Comparison of ENCODE assay signal across 8 cellular contexts in the genomic region with DNA sequence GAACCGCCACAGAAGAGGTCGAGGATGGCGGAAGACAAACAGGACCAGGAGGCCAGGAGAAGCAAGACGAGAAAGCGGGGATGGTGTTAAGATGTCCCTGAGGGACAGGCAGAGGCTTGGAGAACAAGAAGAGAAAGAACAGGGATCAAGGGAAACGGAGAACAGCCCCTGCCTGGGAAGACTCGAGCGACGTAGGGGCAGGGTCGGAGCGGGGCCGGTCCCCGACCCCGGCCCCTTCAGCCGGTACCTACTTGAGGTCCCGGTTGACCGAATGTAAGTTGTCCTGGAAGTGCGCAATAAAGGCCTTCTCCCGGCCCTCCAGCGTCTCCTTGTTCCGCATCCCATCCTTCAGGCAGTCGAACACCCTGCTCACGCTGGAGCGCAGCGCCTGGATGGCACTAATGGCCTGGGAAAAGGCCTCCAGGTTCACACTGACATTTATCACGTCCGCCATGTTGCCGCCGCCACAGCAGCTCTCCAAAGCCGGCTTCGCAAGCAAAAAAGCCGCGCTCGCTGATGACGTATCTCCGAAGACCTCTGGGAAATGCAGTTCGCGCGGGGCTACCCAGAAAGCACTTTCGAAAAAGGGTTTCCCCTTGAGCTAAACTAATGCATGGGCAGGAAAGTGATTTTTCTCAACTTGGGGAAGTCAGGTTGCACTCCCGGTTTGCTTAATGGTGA. TPM values are rescaled to one million over a fixed set of nuclear protein-coding genes. Genes with fewer than 3 reads are reported as not detected.
DNase-seq lines count a peak whose midpoint lies in the region; ATAC-seq and TF ChIP-seq lines count a peak whose summit lies in the region.

A gene with protein sequence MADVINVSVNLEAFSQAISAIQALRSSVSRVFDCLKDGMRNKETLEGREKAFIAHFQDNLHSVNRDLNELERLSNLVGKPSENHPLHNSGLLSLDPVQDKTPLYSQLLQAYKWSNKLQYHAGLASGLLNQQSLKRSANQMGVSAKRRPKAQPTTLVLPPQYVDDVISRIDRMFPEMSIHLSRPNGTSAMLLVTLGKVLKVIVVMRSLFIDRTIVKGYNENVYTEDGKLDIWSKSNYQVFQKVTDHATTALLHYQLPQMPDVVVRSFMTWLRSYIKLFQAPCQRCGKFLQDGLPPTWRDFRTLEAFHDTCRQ (minus strand): TSS at position 477 of the 681 bp plus-strand sequence. CDS start 23 bp downstream, at position 454.

- H3K9me3 ChIP-seq in right cardiac atrium (ENCODE audit: control insufficient read depth, low read length) (no peaks in the 10 kb centered on the region), vagina (no peaks in the 10 kb centered on the region)

- H3K27me3 ChIP-seq in right cardiac atrium (ENCODE audit: control insufficient read depth, insufficient read depth) (no peaks in the 10 kb centered on the region), vagina (no peaks in the 10 kb centered on the region)

- intact Hi-C loops in right cardiac atrium (cut with DNase I) (no loop called here), vagina (cut with DNase I) (no loop called here)

- peak within 1 kb of the TSS; percentile 60 for H3K27ac ChIP-seq in angular gyrus (ENCODE audit: low read depth, low read length)
- peak within 1 kb of the TSS; percentile 61 for H3K27ac ChIP-seq in right cardiac atrium (ENCODE audit: low read length)
- H3K27ac ChIP-seq in vagina: peak within 1 kb of the TSS; percentile 60

- TF ChIP-seq POLR2A in vagina (IDR thresholded peaks at IDR 0.05): no peak

- ATAC-seq in HG02852 (IDR thresholded peaks at IDR 0.05; ENCODE audit: unreplicated experiment) (peak; percentile 94), right cardiac atrium (peak; percentile 96 to 97)

- H3K4me3 ChIP-seq in GM12875 (ENCODE audit: low read depth, low read length): peak within 1 kb of the TSS; percentile 68
- H3K4me3 ChIP-seq in right cardiac atrium (ENCODE audit: low read length): peak within 1 kb of the TSS; percentile 90
- peak within 1 kb of the TSS; percentile 72 to 83 for H3K4me3 ChIP-seq in vagina

- no peak for TF ChIP-seq CTCF in GM12875 (IDR thresholded peaks at IDR 0.05; ENCODE audit: borderline replicate concordance, insufficient read depth, low read depth, low read length)
- TF ChIP-seq CTCF in vagina (IDR thresholded peaks at IDR 0.05): no peak

- H3K4me1 ChIP-seq in right cardiac atrium (ENCODE audit: control insufficient read depth, insufficient read depth, low read length) (peaks cover 4% of the 10 kb centered on the region), vagina (peaks cover 46% of the 10 kb centered on the region)

- DNase-seq in NCI-H187 treated with DMSO at 0.1 percent for 48 hours (lab: John Stamatoyannopoulos, UW) (peak; percentile 8), T-helper 2 cell (peak; percentile 81 to 93 (median 88)), right cardiac atrium (peak; percentile 93 to 97 (median 95)), pulmonary artery endothelial cell (ENCODE audit: low read depth, low spot score) (peak; percentile 65), vagina (ENCODE audit: extremely low spot score in 2 of 2) (no peak)

- peaks cover 0 to 20% of the 10 kb centered on the region in 2 donors for H3K36me3 ChIP-seq in vagina

- 7% methylated on average over 41 of the region's 41 CpGs for WGBS in right cardiac atrium

RNA-seq across cellular contexts. Expression of the gene that starts here (rescaled TPM):
- total RNA-seq in right cardiac atrium (10 to 100 TPM; 19.9 to 22.2 (median 20.6) TPM), pulmonary artery endothelial cell (17.2 and 20.1 TPM in 2 replicates), vagina (17.7 TPM)
- 22.7 TPM for polyA plus RNA-seq in right cardiac atrium

Comparison
In these comparisons a context has a peak if more than half of its experiments do, and no peak if none do; other contexts are left out.
1. DNase-seq: peak in NCI-H187 treated with DMSO at 0.1 percent for 48 hours (single experiment), T-helper 2 cell (5 of 5), right cardiac atrium (3 of 3) and pulmonary artery endothelial cell (single experiment); none in vagina (0 of 2).
2. Peak in every context shown above with its lines, with median percentiles within 50 percentile points of each other: H3K4me3 ChIP-seq and H3K27ac ChIP-seq.